In the genomic region with DNA sequence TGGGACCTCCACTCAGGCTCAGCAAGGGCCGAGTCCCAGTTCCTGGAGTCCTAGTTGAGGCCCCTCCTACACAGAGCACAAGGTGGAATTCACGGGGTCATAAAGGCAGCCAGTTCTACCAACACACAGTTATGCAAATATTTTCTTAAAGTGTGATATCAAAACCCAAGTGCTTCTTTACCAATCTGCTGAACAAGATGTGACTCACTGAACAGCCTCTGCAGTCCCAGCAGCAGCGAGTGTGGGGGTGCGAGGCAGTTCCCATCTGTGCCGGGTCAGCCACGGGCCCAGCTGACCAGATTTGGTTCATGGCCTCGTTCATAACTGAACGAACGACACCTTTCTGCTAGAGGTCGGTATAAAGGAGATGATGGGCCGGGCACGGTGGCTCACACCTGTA, we compare ENCODE assay signal across 13 cellular contexts. TPM values are rescaled to one million over a fixed set of nuclear protein-coding genes. Genes with fewer than 3 reads are reported as not detected.
DNase-seq lines count a peak whose midpoint lies in the region; ATAC-seq, FAIRE-seq and TF ChIP-seq lines count a peak whose summit lies in the region.
"Had no signal": no experiment of that assay in that cellular context is flagged by ENCODE, and none has a peak within 500 bp of the region (broad histone marks: within the 10 kb centered on the region; RNA-seq: fewer than 3 reads in every experiment).

No MANE protein-coding gene starts in this region.

- DNase-seq in A549 (ENCODE audit: low read depth in 1 of 2, low spot score in 1 of 2) (no peak), activated B cell treated with CpG ODN at 0.5 μM for 24 hours (no peak), endothelial cell (ENCODE audit: low spot score) (no peak), COLO668 (lab: John Stamatoyannopoulos, UW; ENCODE audit: unreplicated experiment) (no peak), endodermal cell (no peak), Caco-2 (no peak)
- no peak for DNase-seq in stimulated activated naive CD4-positive, alpha-beta T cell (lab: John Stamatoyannopoulos, UW)
- DNase-seq: NCI-H2227 treated with DMSO at 0.1 percent for 48 hours had no signal

- H3K4me3 ChIP-seq in A549 (no peak overlapping the region), DOHH2 (ENCODE audit: low read length) (peak overlapping the region; percentile 54), endodermal cell (ENCODE audit: low read length) (no peak overlapping the region), Caco-2 (ENCODE audit: low read depth, low read length) (no peak overlapping the region)
- H3K4me3 ChIP-seq: vagina had no signal

- H3K4me3 Mint-ChIP-seq in activated B cell treated with CpG ODN at 0.5 μM for 24 hours = no peak overlapping the region
- no peak overlapping the region for H3K4me3 Mint-ChIP-seq in endothelial cell (ENCODE audit: unreplicated experiment)
- no peak overlapping the region for H3K4me3 Mint-ChIP-seq in endodermal cell
- no peak overlapping the region for H3K4me3 Mint-ChIP-seq in Caco-2 (ENCODE audit: unreplicated experiment)
- H3K4me3 Mint-ChIP-seq: central memory CD8-positive, alpha-beta T cell had no signal

- H3K36me3 Mint-ChIP-seq in activated B cell treated with CpG ODN at 0.5 μM for 24 hours (ENCODE audit: low read depth) (no peaks in the 10 kb centered on the region), endothelial cell (ENCODE audit: low read depth, unreplicated experiment) (no peaks in the 10 kb centered on the region), endodermal cell (ENCODE audit: low read depth) (no peaks in the 10 kb centered on the region), Caco-2 (ENCODE audit: insufficient read depth, unreplicated experiment) (peaks cover 6% of the 10 kb centered on the region)

- 53% methylated on average over 10 of the region's 12 CpGs for WGBS in A549 (ENCODE audit: missing lambda C conversion rate)
- WGBS in endodermal cell (ENCODE audit: insufficient coverage in 1 of 2, insufficient read length in 1 of 2), 2 experiments = 89 to 91% methylated on average over 11 to 12 of the region's 12 CpGs

- CTCF ChIA-PET in A549 (lab: Yijun Ruan, JAX) (interaction anchor here (0.6 to 7.2 kb wide), 12 partner anchors 8 to 521 kb away, joined by 3 to 143 read pairs (median 7); a partner anchor contains a TSS), activated B cell treated with CpG ODN at 0.5 μM for 24 hours (lab: Charles Lee) (interaction anchor here (2.6 kb wide), 1 partner anchor 20 kb away, joined by 19 read pairs; no protein-coding TSS in a partner anchor), Caco-2 (lab: Charles Lee) (interaction anchor here (0.6 to 6.2 kb wide), 3 partner anchors 20 to 78 kb away, joined by 3 to 101 read pairs (median 10); a partner anchor contains a TSS)

- H3K36me3 ChIP-seq in DOHH2 (ENCODE audit: control insufficient read depth, low read length) = no peaks in the 10 kb centered on the region
- no peaks in the 10 kb centered on the region for H3K36me3 ChIP-seq in endodermal cell (ENCODE audit: control insufficient read depth, insufficient read depth, low read length)
- H3K36me3 ChIP-seq in Caco-2 (ENCODE audit: control insufficient read depth, insufficient read depth, low read length) = no peaks in the 10 kb centered on the region
- H3K36me3 ChIP-seq: vagina had no signal

- no TSS peak for BruUV-seq in Caco-2 (replicated peaks; lab: Mats Ljungman, UMichigan)

- no peak for TF ChIP-seq CTCF in A549 (IDR thresholded peaks at IDR 0.05)
- TF ChIP-seq CTCF in DOHH2 (IDR thresholded peaks at IDR 0.05; ENCODE audit: low read depth, low read length, poor library complexity, severe bottlenecking) = no peak
- no peak for TF ChIP-seq CTCF in activated B cell treated with CpG ODN at 0.5 μM for 24 hours (IDR thresholded peaks at IDR 0.05)
- no peak for TF ChIP-seq CTCF in endothelial cell (IDR thresholded peaks at IDR 0.05; ENCODE audit: unreplicated experiment)
- no peak for TF ChIP-seq CTCF in endodermal cell (conservative IDR thresholded peaks at IDR 0.05)
- no peak for TF ChIP-seq CTCF in Caco-2 (IDR thresholded peaks at IDR 0.05; ENCODE audit: insufficient read depth in 1 of 2, low read depth in 1 of 2, low read length in 1 of 2, severe bottlenecking in 1 of 2, unreplicated experiment in 1 of 2)

- FAIRE-seq in A549 (lab: Jason Lieb, UNC) = no peak
- FAIRE-seq: keratinocyte had no signal

- no peak for TF ChIP-seq POLR2A in A549 (IDR thresholded peaks at IDR 0.05; ENCODE audit: low read length)

- no peak overlapping the region for H3K9ac ChIP-seq in endodermal cell (ENCODE audit: extremely low read depth, low read length, poor library complexity, severe bottlenecking)

- H3K4me1 Mint-ChIP-seq in activated B cell treated with CpG ODN at 0.5 μM for 24 hours (peaks cover 17% of the 10 kb centered on the region), endothelial cell (ENCODE audit: unreplicated experiment) (peaks cover 31% of the 10 kb centered on the region), endodermal cell (peaks cover 14% of the 10 kb centered on the region), Caco-2 (ENCODE audit: low read depth, unreplicated experiment) (peaks cover 9% of the 10 kb centered on the region)

- ATAC-seq in A549 (no peak), activated B cell treated with CpG ODN at 0.5 μM for 24 hours (ENCODE audit: low read depth) (peak; percentile 8)

- H3K9me2 ChIP-seq in DOHH2 (replicated peaks; ENCODE audit: control insufficient read depth, low read length) = no peaks in the 10 kb centered on the region

- intact Hi-C loops in activated B cell treated with CpG ODN at 0.5 μM for 24 hours (cut with micrococcal nuclease) = loop anchor here (5.0 kb wide), 1 partner anchor 521 kb away; a partner anchor contains a TSS
- intact Hi-C loops in Caco-2 (cut with micrococcal nuclease; ENCODE audit: unreplicated experiment) = no loop called here

- H3K9me3 ChIP-seq in A549 = no peaks in the 10 kb centered on the region
- H3K9me3 ChIP-seq in DOHH2 (ENCODE audit: control insufficient read depth, insufficient read depth, low read length) = no peaks in the 10 kb centered on the region
- H3K9me3 ChIP-seq in endodermal cell (ENCODE audit: control insufficient read depth, low read length) = no peaks in the 10 kb centered on the region
- no peaks in the 10 kb centered on the region for H3K9me3 ChIP-seq in Caco-2
- H3K9me3 ChIP-seq: vagina had no signal

- H4K20me1 ChIP-seq in DOHH2 (ENCODE audit: control insufficient read depth, insufficient read depth, low read depth, low read length) = no peaks in the 10 kb centered on the region

- H3K4me2 ChIP-seq in A549 = peak overlapping the region; percentile 25; the same call in 1 of the 3 replicates
- peak overlapping the region; percentile 66 for H3K4me2 ChIP-seq in DOHH2 (ENCODE audit: low read length)

- TF ChIP-seq EP300 in A549 (IDR thresholded peaks at IDR 0.05) = no peak

- POLR2A ChIA-PET in A549 (lab: Yijun Ruan, JAX) (no interaction called here), activated B cell treated with CpG ODN at 0.5 μM for 24 hours (lab: Charles Lee) (interaction anchor here (0.7 kb wide), 1 partner anchor 50 kb away, joined by 7 read pairs; no protein-coding TSS in a partner anchor), Caco-2 (lab: Charles Lee) (no interaction called here)

- H3K27me3 Mint-ChIP-seq in activated B cell treated with CpG ODN at 0.5 μM for 24 hours (peaks cover 14% of the 10 kb centered on the region), endothelial cell (ENCODE audit: unreplicated experiment) (peaks cover 12% of the 10 kb centered on the region), endodermal cell (ENCODE audit: insufficient read depth) (peaks cover 5% of the 10 kb centered on the region), Caco-2 (ENCODE audit: insufficient read depth, unreplicated experiment) (no peaks in the 10 kb centered on the region)

- no peaks in the 10 kb centered on the region for H3F3A ChIP-seq in DOHH2 (ENCODE audit: control insufficient read depth, insufficient read depth)

- H3K4me1 ChIP-seq in A549 (peaks cover 47% of the 10 kb centered on the region), DOHH2 (ENCODE audit: control insufficient read depth, low read length) (peaks cover 26% of the 10 kb centered on the region), endodermal cell (ENCODE audit: control insufficient read depth, insufficient read depth, low read length) (peaks cover 21% of the 10 kb centered on the region), Caco-2 (peaks cover 21% of the 10 kb centered on the region)

- peaks cover 4% of the 10 kb centered on the region for H3K79me2 ChIP-seq in DOHH2 (ENCODE audit: control insufficient read depth, low read length)

- H3K27ac ChIP-seq in A549 (peak overlapping the region in 1 of 2 experiments; percentile 75; a peak in 2 of 6 replicates), DOHH2 (ENCODE audit: low read depth, low read length) (no peak overlapping the region), endodermal cell (ENCODE audit: low read depth, low read length) (no peak overlapping the region)
- H3K27ac ChIP-seq: vagina had no signal

- H3K27ac Mint-ChIP-seq in activated B cell treated with CpG ODN at 0.5 μM for 24 hours (peak overlapping the region; percentile 30), endothelial cell (ENCODE audit: unreplicated experiment) (peak overlapping the region; percentile 30), endodermal cell (no peak overlapping the region), Caco-2 (ENCODE audit: unreplicated experiment) (no peak overlapping the region)

- peaks cover 19% of the 10 kb centered on the region for H3K27me3 ChIP-seq in DOHH2 (ENCODE audit: control insufficient read depth, low read length)
- H3K27me3 ChIP-seq in endodermal cell (ENCODE audit: control insufficient read depth, insufficient read depth, low read length, poor library complexity, severe bottlenecking) = no peaks in the 10 kb centered on the region
- H3K27me3 ChIP-seq in Caco-2 (replicated peaks; ENCODE audit: control insufficient read depth, insufficient read depth, low read length) = no peaks in the 10 kb centered on the region
- H3K27me3 ChIP-seq: vagina had no signal

- TF ChIP-seq RAD21 in A549 (conservative IDR thresholded peaks at IDR 0.05 in 1 of 2, IDR thresholded peaks at IDR 0.05 in 1 of 2) = no peak

- no peaks in the 10 kb centered on the region for H3K9me3 Mint-ChIP-seq in activated B cell treated with CpG ODN at 0.5 μM for 24 hours
- no peaks in the 10 kb centered on the region for H3K9me3 Mint-ChIP-seq in endothelial cell (ENCODE audit: unreplicated experiment)
- no peaks in the 10 kb centered on the region for H3K9me3 Mint-ChIP-seq in endodermal cell
- H3K9me3 Mint-ChIP-seq in Caco-2 (ENCODE audit: unreplicated experiment) = no peaks in the 10 kb centered on the region
- H3K9me3 Mint-ChIP-seq: central memory CD8-positive, alpha-beta T cell had no signal

RNA-seq across cellular contexts. Expression of a gene that starts 4.5 kb away (rescaled TPM):
- polyA plus RNA-seq in A549 (2011; rRNA removed) (11.2 and 13.3 TPM in 2 replicates), A549 (2017; fragmentation: RNase III; extraction: RNeasy Plus Mini Kit Qiagen cat#74134 plus additional on column Dnase treatment) (23.3 to 34.7 TPM (median 29.8 TPM) in 3 replicates)
- polyA plus RNA-seq in A549 (2012; cell fraction: cytosol; rRNA removed) = 32.7 and 37.6 TPM in 2 replicates
- 84.7 and 87.9 TPM in 2 replicates for polyA plus RNA-seq in A549 (2012; cell fraction: nucleus; rRNA removed)
- 14.4 and 20.1 TPM in 2 replicates for polyA minus RNA-seq in A549 (2011; rRNA and poly(A)+ RNA removed)
- total RNA-seq in activated B cell treated with CpG ODN at 0.5 μM for 24 hours (20.3 and 20.7 TPM in 2 replicates), endothelial cell (ENCODE audit: unreplicated experiment) (123 TPM), endodermal cell (100 to 1,000 TPM in 1 of 2 donors, 10 to 100 TPM in 1; 64.3 to 110 TPM), Caco-2 (2022) (39.9 and 48.3 TPM in 2 replicates)
- polyA plus RNA-seq in endodermal cell (2013, experiment 1 of 2) = 82.9 TPM
- polyA plus RNA-seq in endodermal cell (2013, experiment 2 of 2) = 77.1 TPM

RNA-seq across cellular contexts. Expression of a gene that starts 9.1 kb away (rescaled TPM):
- polyA plus RNA-seq in A549 (2011; rRNA removed) (0.13 and 0.19 TPM in 2 replicates), A549 (2017; fragmentation: RNase III; extraction: RNeasy Plus Mini Kit Qiagen cat#74134 plus additional on column Dnase treatment) (0.92 to 1.4 TPM (median 1.3 TPM) in 3 replicates)
- polyA plus RNA-seq in A549 (2012; cell fraction: cytosol; rRNA removed) = 1.0 and 1.4 TPM in 2 replicates
- 1.4 and 2.2 TPM in 2 replicates for polyA plus RNA-seq in A549 (2012; cell fraction: nucleus; rRNA removed)
- polyA minus RNA-seq in A549 (2011; rRNA and poly(A)+ RNA removed) = 0.15 TPM in 1 of 2 replicates, not detected in the other
- total RNA-seq in activated B cell treated with CpG ODN at 0.5 μM for 24 hours (not detected in 2 replicates), endothelial cell (ENCODE audit: unreplicated experiment) (149 TPM), endodermal cell (1 to 10 TPM; 2.3 to 2.8 TPM), Caco-2 (2022) (0.44 and 0.84 TPM in 2 replicates)
- 0.57 TPM for polyA plus RNA-seq in endodermal cell (2013, experiment 1 of 2)
- polyA plus RNA-seq in endodermal cell (2013, experiment 2 of 2) = 0.95 TPM
- polyA plus RNA-seq: BJ, keratinocyte had no signal

RNA-seq across cellular contexts. Expression of a gene that starts 20.8 kb away (rescaled TPM):
- polyA plus RNA-seq in A549 (2011; rRNA removed) (12.3 and 13.8 TPM in 2 replicates), A549 (2017; fragmentation: RNase III; extraction: RNeasy Plus Mini Kit Qiagen cat#74134 plus additional on column Dnase treatment) (16.1 to 18.8 TPM (median 16.5 TPM) in 3 replicates)
- 29.6 and 43.7 TPM in 2 replicates for polyA plus RNA-seq in A549 (2012; cell fraction: cytosol; rRNA removed)
- polyA plus RNA-seq in A549 (2012; cell fraction: nucleus; rRNA removed) = 24.2 and 35.7 TPM in 2 replicates
- polyA minus RNA-seq in A549 (2011; rRNA and poly(A)+ RNA removed) = 10.3 and 14.7 TPM in 2 replicates
- total RNA-seq in activated B cell treated with CpG ODN at 0.5 μM for 24 hours (45.0 and 53.4 TPM in 2 replicates), endothelial cell (ENCODE audit: unreplicated experiment) (26.2 TPM), endodermal cell (10 to 100 TPM; 14.6 to 15.8 TPM), Caco-2 (2022) (29.3 and 34.3 TPM in 2 replicates)
- polyA plus RNA-seq in endodermal cell (2013, experiment 1 of 2) = 10.7 TPM
- 10.8 TPM for polyA plus RNA-seq in endodermal cell (2013, experiment 2 of 2)

RNA-seq across cellular contexts. Expression of a gene that starts 21.3 kb away (rescaled TPM):
- polyA plus RNA-seq in A549 (2011; rRNA removed) (0.54 and 0.98 TPM in 2 replicates), A549 (2017; fragmentation: RNase III; extraction: RNeasy Plus Mini Kit Qiagen cat#74134 plus additional on column Dnase treatment) (0.83 to 1.5 TPM (median 1.2 TPM) in 3 replicates)
- polyA plus RNA-seq in A549 (2012; cell fraction: cytosol; rRNA removed) = 0.44 and 0.76 TPM in 2 replicates
- polyA plus RNA-seq in A549 (2012; cell fraction: nucleus; rRNA removed) = 2.1 and 2.3 TPM in 2 replicates
- polyA minus RNA-seq in A549 (2011; rRNA and poly(A)+ RNA removed) = 1.2 and 2.0 TPM in 2 replicates
- total RNA-seq in activated B cell treated with CpG ODN at 0.5 μM for 24 hours (1.3 and 1.4 TPM in 2 replicates), endothelial cell (ENCODE audit: unreplicated experiment) (10.2 TPM), endodermal cell (1 to 10 TPM; 4.1 to 5.5 TPM), Caco-2 (2022) (0.51 and 0.59 TPM in 2 replicates)
- 3.0 TPM for polyA plus RNA-seq in endodermal cell (2013, experiment 1 of 2)
- 2.8 TPM for polyA plus RNA-seq in endodermal cell (2013, experiment 2 of 2)

RNA-seq across cellular contexts. Expression of a gene that starts 22.6 kb away (rescaled TPM):
- polyA plus RNA-seq in A549 (2011; rRNA removed) = 0.13 and 0.21 TPM in 2 replicates
- polyA plus RNA-seq in A549 (2012; cell fraction: cytosol; rRNA removed) = 0.24 and 0.32 TPM in 2 replicates
- polyA plus RNA-seq in A549 (2012; cell fraction: nucleus; rRNA removed) = 3.0 and 3.8 TPM in 2 replicates
- 0.49 to 0.69 TPM (median 0.59 TPM) in 3 replicates for polyA plus RNA-seq in A549 (2017; fragmentation: RNase III; extraction: RNeasy Plus Mini Kit Qiagen cat#74134 plus additional on column Dnase treatment)
- 0.83 and 0.87 TPM in 2 replicates for polyA minus RNA-seq in A549 (2011; rRNA and poly(A)+ RNA removed)
- 1.6 and 2.2 TPM in 2 replicates for total RNA-seq in activated B cell treated with CpG ODN at 0.5 μM for 24 hours
- total RNA-seq in endothelial cell (ENCODE audit: unreplicated experiment) = 14.2 TPM
- 1 to 10 TPM; 4.0 to 4.1 TPM for total RNA-seq in endodermal cell
- polyA plus RNA-seq in endodermal cell (2013, experiment 1 of 2) = 0.78 TPM
- polyA plus RNA-seq in endodermal cell (2013, experiment 2 of 2) = 0.75 TPM
- 3.2 and 3.3 TPM in 2 replicates for total RNA-seq in Caco-2 (2022)

Comparison
In these comparisons a context has a peak if more than half of its experiments do, and no peak if none do; other contexts are left out.
1. H3K27ac Mint-ChIP-seq: peak in activated B cell treated with CpG ODN at 0.5 μM for 24 hours (single experiment) and endothelial cell (single experiment); none in endodermal cell (single experiment) and Caco-2 (single experiment).
2. RNA of a gene that starts 9.1 kb away (total RNA-seq): 149 TPM in endothelial cell (single experiment); 2.3 to 2.8 TPM in endodermal cell, 0.44 to 0.84 TPM in Caco-2 and not detected in activated B cell treated with CpG ODN at 0.5 μM for 24 hours; every median in the first group is over 10 times any median in the second.